ENCODE assay signal across 8 cellular contexts in the genomic region with DNA sequence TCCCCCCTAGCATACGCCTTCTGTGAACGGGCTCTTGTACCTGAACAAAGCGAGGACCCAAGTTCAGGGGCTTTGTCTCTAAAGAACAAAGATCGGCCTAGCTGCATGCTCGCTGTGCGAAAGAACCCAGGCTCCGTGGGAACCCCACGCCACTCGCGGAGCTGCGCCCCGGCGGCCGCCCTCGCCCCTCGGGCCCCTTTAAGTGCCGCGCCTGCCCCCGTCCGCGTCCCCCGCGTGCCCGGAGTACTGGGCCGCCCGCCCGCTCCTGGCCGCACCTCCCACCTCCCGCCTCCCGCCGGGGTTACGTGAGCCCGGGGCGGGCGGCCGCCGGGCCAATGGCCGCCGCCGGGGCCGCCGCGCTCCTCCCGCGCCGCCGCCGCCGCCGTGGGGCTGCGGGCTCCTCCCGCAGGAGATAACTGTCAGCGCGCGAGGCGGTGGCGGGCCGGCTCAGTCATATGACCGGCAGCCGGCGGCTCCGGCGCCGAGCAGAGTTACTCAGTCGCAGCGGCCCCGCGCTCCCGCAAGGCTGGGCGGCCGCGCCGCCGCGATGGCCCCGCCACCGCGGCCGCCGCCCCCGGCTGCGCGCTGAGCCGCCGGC. TPM values are rescaled to one million over a fixed set of nuclear protein-coding genes. Genes with fewer than 3 reads are reported as not detected.
DNase-seq lines count a peak whose midpoint lies in the region; ATAC-seq and TF ChIP-seq lines count a peak whose summit lies in the region.

Gene FNIP2, plus strand, starts transcription at position 450 of the 598 bp plus-strand sequence. CDS start 187 bp downstream, outside the sequence.

- H3F3A ChIP-seq in PC-9 (ENCODE audit: insufficient read depth, low read depth): no peaks in the 10 kb centered on the region

- no peak for TF ChIP-seq CTCF in PC-9 (conservative IDR thresholded peaks at IDR 0.05)
- TF ChIP-seq CTCF in fibroblast of mammary gland (conservative IDR thresholded peaks at IDR 0.05; ENCODE audit: control insufficient read depth, insufficient read depth, low read depth, low read length): no peak

- H3K27ac Mint-ChIP-seq in naive thymus-derived CD8-positive, alpha-beta T cell: peak within 1 kb of the TSS; percentile 88 to 99 (median 97)
- H3K27ac Mint-ChIP-seq in stimulated activated naive B cell treated with anti-CD40 and anti-IgM and Interleukin-4, amounts not matched to agents 10 μg/mL and 1 μg/mL and 100 μg/mL, for 72 hours: peak within 1 kb of the TSS; percentile 89

- H3K4me3 ChIP-seq in PC-9 (peak within 1 kb of the TSS; percentile 86), fibroblast of mammary gland (ENCODE audit: control insufficient read depth, low read depth, low read length) (peak within 1 kb of the TSS; percentile 85)

- peak within 1 kb of the TSS; percentile 90 for H2AFZ ChIP-seq in PC-9

- no peaks in the 10 kb centered on the region for H3K9me3 Mint-ChIP-seq in naive thymus-derived CD8-positive, alpha-beta T cell
- no peaks in the 10 kb centered on the region for H3K9me3 Mint-ChIP-seq in stimulated activated naive B cell treated with anti-CD40 and anti-IgM and Interleukin-4, amounts not matched to agents 10 μg/mL and 1 μg/mL and 100 μg/mL, for 72 hours

- H3K4me2 ChIP-seq in PC-9: peak within 1 kb of the TSS; percentile 95

- H3K36me3 Mint-ChIP-seq in naive thymus-derived CD8-positive, alpha-beta T cell: no peaks in the 10 kb centered on the region
- H3K36me3 Mint-ChIP-seq in stimulated activated naive B cell treated with anti-CD40 and anti-IgM and Interleukin-4, amounts not matched to agents 10 μg/mL and 1 μg/mL and 100 μg/mL, for 72 hours: peaks cover 0 to 2% of the 10 kb centered on the region in 2 donors

- intact Hi-C loops in PC-9 (cut with micrococcal nuclease; ENCODE audit: unreplicated experiment): loop anchor here (2.0 kb wide), 2 partner anchors 42 to 82 kb away; no protein-coding TSS in a partner anchor

- H3K27ac ChIP-seq in PC-9: no peak within 1 kb of the TSS

- H3K27me3 Mint-ChIP-seq in naive thymus-derived CD8-positive, alpha-beta T cell: peaks cover 0 to 6% (median 0%) of the 10 kb centered on the region in 5 donors
- peaks cover 69 to 70% of the 10 kb centered on the region in 2 donors for H3K27me3 Mint-ChIP-seq in stimulated activated naive B cell treated with anti-CD40 and anti-IgM and Interleukin-4, amounts not matched to agents 10 μg/mL and 1 μg/mL and 100 μg/mL, for 72 hours

- H3K9me2 ChIP-seq in PC-9 (ENCODE audit: insufficient read depth): no peaks in the 10 kb centered on the region

- POLR2A ChIA-PET in PC-9 (lab: Charles Lee; ENCODE audit: unreplicated experiment): no interaction called here
- POLR2A ChIA-PET in naive thymus-derived CD8-positive, alpha-beta T cell (lab: Charles Lee): interaction anchor here (2.4 kb wide), 1 partner anchor 10 kb away, joined by 7 read pairs; no protein-coding TSS in a partner anchor

- BruUV-seq in PC-9 (replicated peaks; lab: Mats Ljungman, UMichigan): no TSS peak

- no peaks in the 10 kb centered on the region for H4K20me1 ChIP-seq in PC-9 (ENCODE audit: insufficient read depth)

- CTCF ChIA-PET in PC-9 (lab: Charles Lee): no interaction called here

- no peaks in the 10 kb centered on the region for H3K4me1 ChIP-seq in PC-9 (replicated peaks; ENCODE audit: insufficient read depth)

- peak; percentile 83 for ATAC-seq in GM21360 (IDR thresholded peaks at IDR 0.05; ENCODE audit: unreplicated experiment)
- peak; percentile 82 to 83 for ATAC-seq in naive thymus-derived CD8-positive, alpha-beta T cell
- ATAC-seq in stimulated activated naive B cell treated with anti-CD40 and anti-IgM and Interleukin-4, amounts not matched to agents 10 μg/mL and 1 μg/mL and 100 μg/mL, for 72 hours (replicated peaks): peak; percentile 82 to 83

- H3K27me3 ChIP-seq in PC-9 (ENCODE audit: insufficient read depth, low read depth): no peaks in the 10 kb centered on the region

- H3K4me3 Mint-ChIP-seq in naive thymus-derived CD8-positive, alpha-beta T cell: peak within 1 kb of the TSS; percentile 97 to 100 (median 98)
- peak within 1 kb of the TSS; percentile 93 to 94 for H3K4me3 Mint-ChIP-seq in stimulated activated naive B cell treated with anti-CD40 and anti-IgM and Interleukin-4, amounts not matched to agents 10 μg/mL and 1 μg/mL and 100 μg/mL, for 72 hours

- in situ Hi-C loops in Caki2 (cut with HindIII; ENCODE audit: low pct_unique_long_range_greater_than_20kb, low sequenced_read_pairs): no loop called here

- H3K36me3 ChIP-seq in PC-9 (ENCODE audit: low read depth): no peaks in the 10 kb centered on the region

- peak; percentile 68 for DNase-seq in Caki2 (ENCODE audit: low read depth)
- peak; percentile 51 for DNase-seq in HT1080 (ENCODE audit: low read depth)
- peak; percentile 34 to 75 for DNase-seq in PC-9
- peak; percentile 39 to 60 for DNase-seq in activated T-helper 1 cell treated with anti-CD3 and anti-CD28 coated beads, Interleukin-2, amount 50 U/mL, for 16 hours (ENCODE audit: low read depth in 1 of 2, low spot score in 1 of 2)
- peak; percentile 58 for DNase-seq in fibroblast of mammary gland (ENCODE audit: low read depth)
- DNase-seq in naive thymus-derived CD8-positive, alpha-beta T cell: peak; percentile 50 to 83 (median 73)
- peak; percentile 28 for DNase-seq in stimulated activated naive B cell treated with anti-CD40 and anti-IgM and Interleukin-4, amounts not matched to agents 10 μg/mL and 1 μg/mL and 100 μg/mL, for 72 hours

- peaks cover 7 to 47% (median 39%) of the 10 kb centered on the region in 4 donors for H3K4me1 Mint-ChIP-seq in naive thymus-derived CD8-positive, alpha-beta T cell
- H3K4me1 Mint-ChIP-seq in stimulated activated naive B cell treated with anti-CD40 and anti-IgM and Interleukin-4, amounts not matched to agents 10 μg/mL and 1 μg/mL and 100 μg/mL, for 72 hours: peaks cover 5% of the 10 kb centered on the region in 2 donors

- H3K79me2 ChIP-seq in PC-9 (ENCODE audit: low read depth): no peaks in the 10 kb centered on the region

- no peaks in the 10 kb centered on the region for H3K9me3 ChIP-seq in PC-9 (ENCODE audit: insufficient read depth, low read depth)

RNA-seq across cellular contexts. Expression of gene FNIP2, which starts in this region (rescaled TPM):
- total RNA-seq in Caki2 (2014; rRNA removed; shearing (Covaris generic); ENCODE audit: low replicate concordance): 20.9 and 43.5 TPM in 2 replicates
- total RNA-seq in HT1080 (2014; rRNA removed; shearing (Covaris generic)): 8.5 and 10.3 TPM in 2 replicates
- 6.4 and 7.3 TPM in 2 replicates for polyA plus RNA-seq in HT1080 (2015; cell fraction: cytosol; rRNA removed)
- polyA plus RNA-seq in HT1080 (2015; cell fraction: nucleus; rRNA removed): 5.6 and 6.8 TPM in 2 replicates
- 2.1 and 2.5 TPM in 2 replicates for total RNA-seq in PC-9 (2021)
- 10 to 100 TPM in 1 of 2 experiments, 1 to 10 TPM in 1; 9.3 to 10.1 TPM for total RNA-seq in naive thymus-derived CD8-positive, alpha-beta T cell
- 1 to 10 TPM; 2.5 to 6.7 (median 4.6) TPM for polyA plus RNA-seq in naive thymus-derived CD8-positive, alpha-beta T cell
